ENCODE assay signal across 8 cellular contexts in the genomic region with DNA sequence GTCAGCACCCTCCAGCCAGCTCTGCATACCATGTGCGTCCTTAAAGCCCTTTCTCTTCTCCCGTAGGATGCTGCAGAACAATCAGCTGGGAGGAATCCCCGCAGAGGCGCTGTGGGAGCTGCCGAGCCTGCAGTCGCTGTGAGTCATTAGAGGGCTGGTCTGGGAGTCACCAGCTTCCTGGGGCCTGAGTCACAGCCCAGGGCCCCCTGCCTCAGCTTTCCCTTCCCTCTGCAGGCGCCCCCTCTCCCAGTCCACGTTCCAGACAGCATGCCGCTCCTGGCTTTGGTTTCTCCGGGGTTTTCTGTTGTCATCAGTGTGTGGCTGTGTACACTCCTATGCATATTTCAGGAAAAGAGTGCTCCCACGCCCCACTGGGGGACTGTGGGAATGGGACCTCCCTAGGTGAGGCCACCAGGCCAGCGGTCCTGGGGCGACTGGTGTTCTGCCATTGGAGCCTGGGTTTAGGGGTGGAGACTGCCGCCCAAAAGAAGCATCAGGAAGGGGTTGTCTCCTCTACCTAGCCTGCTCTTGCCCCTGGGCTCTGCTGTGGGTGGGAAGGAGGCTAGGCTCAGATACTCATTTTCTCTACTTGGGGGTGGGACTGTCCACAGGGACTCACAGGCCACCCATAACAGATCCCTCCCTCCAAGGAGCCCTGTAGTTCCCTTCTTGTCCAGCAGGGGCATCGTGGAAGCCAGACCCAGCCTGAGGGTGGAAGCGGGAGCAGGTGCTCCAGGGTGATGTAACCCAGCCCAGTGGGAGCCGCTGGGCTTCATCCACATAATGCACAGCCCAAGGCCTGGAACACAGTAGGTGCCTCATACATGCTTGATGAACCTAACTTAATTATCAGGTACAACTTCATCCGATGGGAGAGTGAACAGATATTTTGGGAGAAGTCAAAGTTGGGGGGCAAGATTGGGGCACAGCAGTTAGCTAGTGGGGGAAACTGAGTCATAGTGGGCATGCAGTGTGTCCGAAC. TPM values are rescaled to one million over a fixed set of nuclear protein-coding genes. Genes with fewer than 3 reads are reported as not detected.
DNase-seq lines count a peak whose midpoint lies in the region; ATAC-seq and TF ChIP-seq lines count a peak whose summit lies in the region.

No MANE protein-coding gene starts in this region.

- DNase-seq in EL: peak; percentile 97
- peak; percentile 38 to 69 for DNase-seq in HL-60 (ENCODE audit: low read depth in 1 of 2, low spot score in 1 of 2)
- DNase-seq in NOMO-1 treated with DMSO at 0.1 percent for 48 hours (lab: John Stamatoyannopoulos, UW; ENCODE audit: unreplicated experiment): peak; percentile 34
- DNase-seq in activated CD8-positive, alpha-beta memory T cell treated with anti-CD3 and anti-CD28 coated beads for 48 hours (ENCODE audit: low read depth in 2 of 3, low spot score in 2 of 3): peak; percentile 47 to 69 (median 63)
- peak; percentile 72 for DNase-seq in epithelial cell of prostate (ENCODE audit: low read depth, low spot score)
- DNase-seq in natural killer cell treated with Interleukin-12 subunit alpha and Interleukin-12 subunit beta and Interleukin-15 and Interleukin-18, amount 100 ng/mL, for 72 hours (ENCODE audit: low spot score): peak; percentile 71
- DNase-seq in stimulated activated naive B cell treated with anti-CD40 and anti-IgM and Interleukin-4, amounts not matched to agents 10 μg/mL and 1 μg/mL and 100 μg/mL, for 72 hours: peak; percentile 39

- H3K36me3 Mint-ChIP-seq in natural killer cell treated with Interleukin-12 subunit alpha and Interleukin-12 subunit beta and Interleukin-15 and Interleukin-18, amount 100 ng/mL, for 72 hours: no peaks in the 10 kb centered on the region
- no peaks in the 10 kb centered on the region for H3K36me3 Mint-ChIP-seq in stimulated activated naive B cell treated with anti-CD40 and anti-IgM and Interleukin-4, amounts not matched to agents 10 μg/mL and 1 μg/mL and 100 μg/mL, for 72 hours

- H3K4me1 Mint-ChIP-seq in natural killer cell treated with Interleukin-12 subunit alpha and Interleukin-12 subunit beta and Interleukin-15 and Interleukin-18, amount 100 ng/mL, for 72 hours (ENCODE audit: low read depth in 2 of 2): peaks cover 7 to 10% of the 10 kb centered on the region in 2 donors
- H3K4me1 Mint-ChIP-seq in stimulated activated naive B cell treated with anti-CD40 and anti-IgM and Interleukin-4, amounts not matched to agents 10 μg/mL and 1 μg/mL and 100 μg/mL, for 72 hours: peaks cover 8 to 13% of the 10 kb centered on the region in 2 donors

- peak; percentile 74 to 81 for ATAC-seq in natural killer cell treated with Interleukin-12 subunit alpha and Interleukin-12 subunit beta and Interleukin-15 and Interleukin-18, amount 100 ng/mL, for 72 hours
- peak; percentile 87 to 90 for ATAC-seq in stimulated activated naive B cell treated with anti-CD40 and anti-IgM and Interleukin-4, amounts not matched to agents 10 μg/mL and 1 μg/mL and 100 μg/mL, for 72 hours (replicated peaks)
- ATAC-seq in GM19324 (IDR thresholded peaks at IDR 0.05; ENCODE audit: low FRiP score, unreplicated experiment): no peak

- peaks cover 0 to 2% of the 10 kb centered on the region in 2 donors for H3K27me3 Mint-ChIP-seq in natural killer cell treated with Interleukin-12 subunit alpha and Interleukin-12 subunit beta and Interleukin-15 and Interleukin-18, amount 100 ng/mL, for 72 hours
- peaks cover 25 to 27% of the 10 kb centered on the region in 2 donors for H3K27me3 Mint-ChIP-seq in stimulated activated naive B cell treated with anti-CD40 and anti-IgM and Interleukin-4, amounts not matched to agents 10 μg/mL and 1 μg/mL and 100 μg/mL, for 72 hours

- peaks cover 14% of the 10 kb centered on the region for H3K27me3 ChIP-seq in HL-60 (ENCODE audit: insufficient read depth, poor library complexity, severe bottlenecking)

- H3K4me3 Mint-ChIP-seq in natural killer cell treated with Interleukin-12 subunit alpha and Interleukin-12 subunit beta and Interleukin-15 and Interleukin-18, amount 100 ng/mL, for 72 hours: no peak overlapping the region
- H3K4me3 Mint-ChIP-seq in stimulated activated naive B cell treated with anti-CD40 and anti-IgM and Interleukin-4, amounts not matched to agents 10 μg/mL and 1 μg/mL and 100 μg/mL, for 72 hours: no peak overlapping the region

- H3K27ac Mint-ChIP-seq in natural killer cell treated with Interleukin-12 subunit alpha and Interleukin-12 subunit beta and Interleukin-15 and Interleukin-18, amount 100 ng/mL, for 72 hours: peak overlapping the region; percentile 12 to 24
- H3K27ac Mint-ChIP-seq in stimulated activated naive B cell treated with anti-CD40 and anti-IgM and Interleukin-4, amounts not matched to agents 10 μg/mL and 1 μg/mL and 100 μg/mL, for 72 hours: no peak overlapping the region

- H3K9me3 Mint-ChIP-seq in natural killer cell treated with Interleukin-12 subunit alpha and Interleukin-12 subunit beta and Interleukin-15 and Interleukin-18, amount 100 ng/mL, for 72 hours: no peaks in the 10 kb centered on the region
- no peaks in the 10 kb centered on the region for H3K9me3 Mint-ChIP-seq in stimulated activated naive B cell treated with anti-CD40 and anti-IgM and Interleukin-4, amounts not matched to agents 10 μg/mL and 1 μg/mL and 100 μg/mL, for 72 hours

- H3K27ac ChIP-seq in HL-60 (replicated peaks): no peak overlapping the region
- H3K27ac ChIP-seq in epithelial cell of prostate: peak overlapping the region; percentile 69

- peak; percentile 95 for TF ChIP-seq CTCF in HL-60 (IDR thresholded peaks at IDR 0.05; ENCODE audit: insufficient read depth, low read length)

- H3K4me3 ChIP-seq in HL-60 (replicated peaks; ENCODE audit: insufficient read depth, low read length): no peak overlapping the region

RNA-seq across cellular contexts. Expression of a gene that starts 42.5 kb away (rescaled TPM):
- total RNA-seq in natural killer cell treated with Interleukin-12 subunit alpha and Interleukin-12 subunit beta and Interleukin-15 and Interleukin-18, amount 100 ng/mL, for 72 hours: 1 to 10 TPM; 5.8 to 5.9 TPM

Comparison
In these comparisons a context has a peak if more than half of its experiments do, and no peak if none do; other contexts are left out.
1. DNase-seq: peak in every context shown above with its lines; median percentile 97 in EL; 72 in epithelial cell of prostate; 71 in natural killer cell treated with Interleukin-12 subunit alpha and Interleukin-12 subunit beta and Interleukin-15 and Interleukin-18, amount 100 ng/mL, for 72 hours; 63 in activated CD8-positive, alpha-beta memory T cell treated with anti-CD3 and anti-CD28 coated beads for 48 hours; 54 in HL-60; 39 in stimulated activated naive B cell treated with anti-CD40 and anti-IgM and Interleukin-4, amounts not matched to agents 10 μg/mL and 1 μg/mL and 100 μg/mL, for 72 hours; 34 in NOMO-1 treated with DMSO at 0.1 percent for 48 hours.